22 cellular contexts compared by ENCODE assay signal in genomic region chr12:11026118-11026517, GRCh38. TPM values are rescaled to one million over a fixed set of nuclear protein-coding genes. Genes with fewer than 3 reads are reported as not detected.
A peak's percentile ranks its signal among the peaks of the same experiment; 100 is the strongest.
DNase-seq lines count a peak whose midpoint lies in the region; ATAC-seq, FAIRE-seq and TF ChIP-seq lines count a peak whose summit lies in the region.
"Had no signal": no experiment of that assay in that cellular context is flagged by ENCODE, and none has a peak within 500 bp of the region (broad histone marks: within the 10 kb centered on the region; RNA-seq: fewer than 3 reads in every experiment).

No MANE protein-coding gene starts in this region.

- H3K9me3 ChIP-seq in cardiac muscle cell (ENCODE audit: low read depth): no peaks in the 10 kb centered on the region
- no peaks in the 10 kb centered on the region for H3K9me3 ChIP-seq in PC-3 (ENCODE audit: low read length)
- H3K9me3 ChIP-seq in trophoblast cell (ENCODE audit: insufficient read depth, low read depth, low read length): no peaks in the 10 kb centered on the region
- no peaks in the 10 kb centered on the region for H3K9me3 ChIP-seq in kidney (ENCODE audit: control insufficient read depth in 1 of 2, low read length in 2 of 2)
- H3K9me3 ChIP-seq: A549, body of pancreas, sigmoid colon had no signal

- DNase-seq in cardiac muscle cell (ENCODE audit: low read depth in 1 of 2, low spot score in 1 of 2) (no peak), Right ventricle myocardium inferior (ENCODE audit: missing footprints) (no peak), PC-3 (peak; percentile 22), fibroblast of mammary gland (ENCODE audit: low read depth) (no peak), trophoblast cell (peak; percentile 69 to 84), NCI-H345 treated with DMSO at 0.1 percent for 48 hours (lab: John Stamatoyannopoulos, UW; ENCODE audit: unreplicated experiment) (no peak), kidney (no peak)
- DNase-seq in stimulated activated CD4-positive, alpha-beta T cell treated with anti-CD3 and anti-CD28 coated beads, Interleukin-12 subunit alpha, Interleukin-12 subunit beta, amount 100 ng/mL, for 4 hours: no peak
- DNase-seq: activated CD4-positive, alpha-beta T cell treated with anti-CD3 and anti-CD28 coated beads, Interleukin-2, amount 10 ng/mL, durations not matched to agents 24 days and 14 days; activated naive CD8-positive, alpha-beta T cell treated with anti-CD3 and anti-CD28 coated beads for 36 hours; body of pancreas; dermis blood vessel endothelial cell; HCEC 1CT; hypothalamus; left colon; naive thymus-derived CD8-positive, alpha-beta T cell; NCI-H1417; NCI-H526; SHP77; sigmoid colon had no signal

- FAIRE-seq in kidney (lab: Jason Lieb, UNC): no peak

- POLR2A ChIA-PET in PC-3 (lab: Charles Lee; ENCODE audit: unreplicated experiment): no interaction called here

- H3K79me1 ChIP-seq in trophoblast cell (ENCODE audit: low read length): no peaks in the 10 kb centered on the region

- no peaks in the 10 kb centered on the region for H3F3A ChIP-seq in PC-3 (ENCODE audit: low read length, unreplicated experiment)

- H2AFZ ChIP-seq in PC-3 (ENCODE audit: low read length): no peak overlapping the region
- H2AFZ ChIP-seq in trophoblast cell (ENCODE audit: insufficient read depth, low read length, poor library complexity): no peak overlapping the region
- H2AFZ ChIP-seq: parathyroid adenoma had no signal

- H2BK120ac ChIP-seq in trophoblast cell (ENCODE audit: insufficient read depth, low read length, poor library complexity): no peak overlapping the region

- H3K4me3 ChIP-seq in cardiac muscle cell (no peak overlapping the region), PC-3 (ENCODE audit: low read length) (no peak overlapping the region), fibroblast of mammary gland (ENCODE audit: control insufficient read depth, low read depth, low read length) (no peak overlapping the region), trophoblast cell (ENCODE audit: low read depth, low read length) (no peak overlapping the region), kidney (ENCODE audit: low read length in 2 of 2) (no peak overlapping the region)
- H3K4me3 ChIP-seq: A549, body of pancreas, sigmoid colon had no signal

- no peak overlapping the region for H3K23ac ChIP-seq in trophoblast cell (ENCODE audit: low read length)

- H3K27me3 ChIP-seq in cardiac muscle cell: no peaks in the 10 kb centered on the region
- H3K27me3 ChIP-seq in PC-3 (ENCODE audit: low read length): no peaks in the 10 kb centered on the region
- no peaks in the 10 kb centered on the region for H3K27me3 ChIP-seq in trophoblast cell (ENCODE audit: insufficient read depth, low read length)
- H3K27me3 ChIP-seq: body of pancreas, sigmoid colon had no signal

- H2BK5ac ChIP-seq in trophoblast cell (ENCODE audit: low read depth, low read length, poor library complexity): no peak overlapping the region

- no peak overlapping the region for H3K14ac ChIP-seq in trophoblast cell (ENCODE audit: low read length)

- no peak overlapping the region for H2AK5ac ChIP-seq in trophoblast cell (ENCODE audit: low read length)

- no TSS peak for BruUV-seq in PC-3 (replicated peaks; lab: Mats Ljungman, UMichigan)

- TF ChIP-seq CTCF in cardiac muscle cell (IDR thresholded peaks at IDR 0.05; ENCODE audit: low read depth, low read length) (peak; percentile 25), PC-3 (conservative IDR thresholded peaks at IDR 0.05; ENCODE audit: low read depth, low read length) (peak; percentile 46; the same call in 1 of the 2 replicates), fibroblast of mammary gland (conservative IDR thresholded peaks at IDR 0.05; ENCODE audit: control insufficient read depth, insufficient read depth, low read depth, low read length) (peak; percentile 10), kidney (IDR thresholded peaks at IDR 0.05; ENCODE audit: borderline replicate concordance, extremely low read depth, insufficient read depth) (no peak)

- H4K8ac ChIP-seq in trophoblast cell (ENCODE audit: low read depth, low read length): no peak overlapping the region

- no peaks in the 10 kb centered on the region for H3K36me3 ChIP-seq in cardiac muscle cell
- H3K36me3 ChIP-seq in PC-3 (ENCODE audit: low read depth, low read length): no peaks in the 10 kb centered on the region
- H3K36me3 ChIP-seq in trophoblast cell (ENCODE audit: control insufficient read depth in 1 of 2, insufficient read depth in 2 of 2, low read length in 2 of 2): peaks cover 2 to 3% of the 10 kb centered on the region in 2 experiments
- no peaks in the 10 kb centered on the region for H3K36me3 ChIP-seq in kidney (ENCODE audit: control insufficient read depth in 1 of 2, insufficient read depth in 2 of 2, low read length in 2 of 2)

- no peak overlapping the region for H3K18ac ChIP-seq in trophoblast cell (ENCODE audit: low read length)

- H3K4me2 ChIP-seq in PC-3 (ENCODE audit: low read length) (no peak overlapping the region), trophoblast cell (ENCODE audit: low read length) (no peak overlapping the region)
- H3K4me2 ChIP-seq: A549 had no signal

- ATAC-seq in Right ventricle myocardium inferior (no peak), PC-3 (no peak)
- ATAC-seq: body of pancreas; left colon; naive thymus-derived CD8-positive, alpha-beta T cell had no signal

- H3K4ac ChIP-seq in trophoblast cell (ENCODE audit: low read depth, low read length): no peak overlapping the region

- H3K79me2 ChIP-seq in PC-3 (ENCODE audit: low read length) (no peaks in the 10 kb centered on the region), trophoblast cell (ENCODE audit: control insufficient read depth, insufficient read depth, low read length, poor library complexity) (no peaks in the 10 kb centered on the region)
- H3K79me2 ChIP-seq: parathyroid adenoma had no signal

- no peak overlapping the region for H4K91ac ChIP-seq in trophoblast cell (ENCODE audit: low read depth, low read length)

- H4K12ac ChIP-seq in trophoblast cell (ENCODE audit: low read depth, low read length): no peak overlapping the region

- no peak overlapping the region for H2BK12ac ChIP-seq in trophoblast cell (ENCODE audit: low read length)

- H4K20me1 ChIP-seq in PC-3 (ENCODE audit: low read length): no peaks in the 10 kb centered on the region

- H3K27ac ChIP-seq in cardiac muscle cell (no peak overlapping the region), PC-3 (ENCODE audit: low read length) (no peak overlapping the region), trophoblast cell (ENCODE audit: low read depth, low read length) (no peak overlapping the region), kidney (ENCODE audit: low read depth in 2 of 2, low read length in 2 of 2) (no peak overlapping the region)
- H3K27ac ChIP-seq: A549, body of pancreas, parathyroid adenoma, sigmoid colon had no signal

- H3K9me2 ChIP-seq in PC-3 (replicated peaks; ENCODE audit: low read length): no peaks in the 10 kb centered on the region

- CTCF ChIA-PET in PC-3 (lab: Charles Lee): no interaction called here

- WGBS in trophoblast cell (ENCODE audit: extremely low coverage, insufficient coverage, insufficient read length): no CpG with 5 or more reads among the region's 6 CpGs

- H3K4me1 ChIP-seq in cardiac muscle cell (ENCODE audit: low read depth) (no peaks in the 10 kb centered on the region), PC-3 (ENCODE audit: insufficient read depth, low read length) (no peaks in the 10 kb centered on the region), trophoblast cell (ENCODE audit: control insufficient read depth in 1 of 2, insufficient read depth in 2 of 2, low read length in 2 of 2) (no peaks in the 10 kb centered on the region), kidney (ENCODE audit: control insufficient read depth in 1 of 2, insufficient read depth in 1 of 2, low read depth in 1 of 2, low read length in 2 of 2) (no peaks in the 10 kb centered on the region)
- H3K4me1 ChIP-seq: A549, body of pancreas, parathyroid adenoma, sigmoid colon had no signal

- intact Hi-C loops in Right ventricle myocardium inferior (cut with DNase I): no loop called here
- intact Hi-C loops in PC-3 (cut with micrococcal nuclease): no loop called here
- intact Hi-C loops in kidney (cut with DNase I): no loop called here

- H3K9ac ChIP-seq in PC-3 (ENCODE audit: low read length) (no peak overlapping the region), trophoblast cell (ENCODE audit: low read length) (no peak overlapping the region), kidney (ENCODE audit: low read length in 2 of 2) (no peak overlapping the region)
- H3K9ac ChIP-seq: parathyroid adenoma had no signal

RNA-seq across cellular contexts. Expression of gene TAS2R19, which starts 3.7 kb away (rescaled TPM):
- total RNA-seq in cardiac muscle cell: 1.8 and 3.5 TPM in 2 replicates
- not detected in 2 replicates for polyA plus RNA-seq in cardiac muscle cell
- 0.49 TPM for total RNA-seq in Right ventricle myocardium inferior
- not detected in 2 replicates for total RNA-seq in PC-3 (2014; rRNA removed)
- 0.06 and 0.08 TPM in 2 replicates for polyA plus RNA-seq in trophoblast cell (2013)
- 4.6 TPM for total RNA-seq in kidney
- not detected for polyA plus RNA-seq in kidney (ENCODE audit: insufficient read depth, low read depth, low replicate concordance)

RNA-seq across cellular contexts. Expression of gene TAS2R31, which starts 5.1 kb away (rescaled TPM):
- 1.3 and 3.0 TPM in 2 replicates for total RNA-seq in cardiac muscle cell
- 0.29 and 0.62 TPM in 2 replicates for polyA plus RNA-seq in cardiac muscle cell
- 0.41 TPM for total RNA-seq in Right ventricle myocardium inferior
- total RNA-seq in PC-3 (2014; rRNA removed): 0.55 and 0.75 TPM in 2 replicates
- polyA plus RNA-seq in trophoblast cell (2013): 0.07 and 0.17 TPM in 2 replicates
- 5.9 TPM for total RNA-seq in kidney
- polyA plus RNA-seq in kidney (ENCODE audit: insufficient read depth, low read depth, low replicate concordance): not detected

RNA-seq across cellular contexts. Expression of gene TAS2R20, which starts 28.0 kb away (rescaled TPM):
- total RNA-seq in cardiac muscle cell (0.49 and 3.6 TPM in 2 replicates), Right ventricle myocardium inferior (0.46 TPM), PC-3 (2014; rRNA removed) (0.11 and 0.46 TPM in 2 replicates), kidney (4.1 TPM)
- polyA plus RNA-seq in cardiac muscle cell (0.25 and 0.61 TPM in 2 replicates), kidney (ENCODE audit: insufficient read depth, low read depth, low replicate concordance) (0.47 TPM)
- polyA plus RNA-seq in trophoblast cell (2013): 0.11 and 0.14 TPM in 2 replicates

RNA-seq across cellular contexts. Expression of gene TAS2R46, which starts 36.0 kb away (rescaled TPM):
- total RNA-seq in cardiac muscle cell: 0.42 and 0.63 TPM in 2 replicates
- 0.24 and 0.51 TPM in 2 replicates for polyA plus RNA-seq in cardiac muscle cell
- total RNA-seq in Right ventricle myocardium inferior: 0.43 TPM
- total RNA-seq in PC-3 (2014; rRNA removed): 0.36 and 1.5 TPM in 2 replicates
- polyA plus RNA-seq in trophoblast cell (2013): not detected in 2 replicates
- total RNA-seq in kidney: 1.6 TPM
- not detected for polyA plus RNA-seq in kidney (ENCODE audit: insufficient read depth, low read depth, low replicate concordance)

RNA-seq across cellular contexts. Expression of gene TAS2R50, which starts 39.4 kb away (rescaled TPM):
- total RNA-seq in cardiac muscle cell (1.1 and 1.9 TPM in 2 replicates), Right ventricle myocardium inferior (not detected), PC-3 (2014; rRNA removed) (0.29 and 1.5 TPM in 2 replicates), kidney (2.0 TPM)
- polyA plus RNA-seq in cardiac muscle cell (0.23 TPM in 1 of 2 replicates, not detected in the other), kidney (ENCODE audit: insufficient read depth, low read depth, low replicate concordance) (not detected)
- 0.06 TPM in 1 of 2 replicates, not detected in the other for polyA plus RNA-seq in trophoblast cell (2013)
- polyA plus RNA-seq: naive thymus-derived CD8-positive, alpha-beta T cell had no signal

Comparison
In these comparisons a context has a peak if more than half of its experiments do, and no peak if none do; other contexts are left out.
1. DNase-seq: peak in PC-3 (single experiment) and trophoblast cell (2 of 2); none in cardiac muscle cell (0 of 2), Right ventricle myocardium inferior (single experiment), fibroblast of mammary gland (single experiment), stimulated activated CD4-positive, alpha-beta T cell treated with anti-CD3 and anti-CD28 coated beads, Interleukin-12 subunit alpha, Interleukin-12 subunit beta, amount 100 ng/mL, for 4 hours (single experiment), NCI-H345 treated with DMSO at 0.1 percent for 48 hours (single experiment) and kidney (single experiment).